16 cellular contexts compared by ENCODE assay signal in genomic region chr1:241918879-241919278, GRCh38. TPM values are rescaled to one million over a fixed set of nuclear protein-coding genes. Genes with fewer than 3 reads are reported as not detected.
DNase-seq lines count a peak whose midpoint lies in the region; ATAC-seq and TF ChIP-seq lines count a peak whose summit lies in the region.
"Had no signal": no experiment of that assay in that cellular context is flagged by ENCODE, and none has a peak within 500 bp of the region (broad histone marks: within the 10 kb centered on the region; RNA-seq: fewer than 3 reads in every experiment).

No MANE protein-coding gene starts in this region.

- no peak overlapping the region for H3K27ac ChIP-seq in foreskin keratinocyte
- H3K27ac ChIP-seq: 22Rv1, KMS-11, upper lobe of right lung had no signal

- H3K36me3 Mint-ChIP-seq in WTC11, result no peaks in the 10 kb centered on the region

- H3K4me1 ChIP-seq in foreskin keratinocyte, result no peaks in the 10 kb centered on the region
- H3K4me1 ChIP-seq: upper lobe of right lung had no signal

- no peak overlapping the region for H3K4me3 Mint-ChIP-seq in WTC11
- H3K4me3 Mint-ChIP-seq: T-helper 1 cell treated with Interleukin-12 subunit alpha and Interleukin-12 subunit beta and Interleukin-4 antibody, amounts not matched to agents 30 μg/mL and 1 μg/mL, for 36 hours had no signal

- H3K27me3 Mint-ChIP-seq in WTC11 (ENCODE audit: low read depth), result no peaks in the 10 kb centered on the region

- H3K4me1 Mint-ChIP-seq in WTC11, result peaks cover 6% of the 10 kb centered on the region

- TF ChIP-seq CTCF in WTC11 (IDR thresholded peaks at IDR 0.05), result no peak
- TF ChIP-seq CTCF in foreskin keratinocyte (conservative IDR thresholded peaks at IDR 0.05), result no peak

- POLR2A ChIA-PET in WTC11 (lab: Charles Lee), result no interaction called here

- no peaks in the 10 kb centered on the region for H3K27me3 ChIP-seq in foreskin keratinocyte
- H3K27me3 ChIP-seq: upper lobe of right lung had no signal

- peaks cover 4% of the 10 kb centered on the region; the same call in 1 of the 2 replicates for H3K9me3 Mint-ChIP-seq in WTC11
- H3K9me3 Mint-ChIP-seq: T-helper 1 cell treated with Interleukin-12 subunit alpha and Interleukin-12 subunit beta and Interleukin-4 antibody, amounts not matched to agents 30 μg/mL and 1 μg/mL, for 36 hours had no signal

- CTCF ChIA-PET in WTC11 (lab: Charles Lee), result no interaction called here

- ATAC-seq in WTC11 (no peak), foreskin keratinocyte (peak; percentile 86), GM19467 (IDR thresholded peaks at IDR 0.05; ENCODE audit: unreplicated experiment) (no peak), HG03342 (IDR thresholded peaks at IDR 0.05; ENCODE audit: unreplicated experiment) (no peak)
- ATAC-seq: upper lobe of right lung had no signal

- H3K27ac Mint-ChIP-seq in WTC11, result no peak overlapping the region
- H3K27ac Mint-ChIP-seq: T-helper 1 cell treated with Interleukin-12 subunit alpha and Interleukin-12 subunit beta and Interleukin-4 antibody, amounts not matched to agents 30 μg/mL and 1 μg/mL, for 36 hours had no signal

- DNase-seq in NOMO-1 treated with DMSO at 0.1 percent for 48 hours (lab: John Stamatoyannopoulos, UW; ENCODE audit: unreplicated experiment) (peak; percentile 12), NOMO-1 treated with dmso at 0.1 percent for 144 hours (lab: John Stamatoyannopoulos, UW; ENCODE audit: unreplicated experiment) (no peak), WTC11 (ENCODE audit: low spot score) (no peak), foreskin keratinocyte (peak in 1 of 2 donors; percentile 41), stromal cell of bone marrow (ENCODE audit: low read depth) (peak; percentile 81), NCI-H187 treated with DMSO at 0.1 percent for 48 hours (lab: John Stamatoyannopoulos, UW) (no peak)
- DNase-seq: anterior cingulate cortex, DND-41, NCI-H526, upper lobe of right lung had no signal

TF ChIP-seq in WTC11, 78 proteins besides CTCF, POLR2A, EP300 and RAD21:
- TF ChIP-seq ZSCAN18 (CRISPR knock-in tag; IDR thresholded peaks at IDR 0.05) (no peak), ZNF219 (CRISPR knock-in tag; IDR thresholded peaks at IDR 0.05; ENCODE audit: borderline replicate concordance) (no peak), ZNF121 (CRISPR knock-in tag; IDR thresholded peaks at IDR 0.05) (peak; percentile 21; the same call in 1 of the 2 replicates), JUN (CRISPR knock-in tag; IDR thresholded peaks at IDR 0.05) (no peak), ZNF423 (CRISPR knock-in tag; IDR thresholded peaks at IDR 0.05) (no peak)
- TF ChIP-seq, protein P1, sequence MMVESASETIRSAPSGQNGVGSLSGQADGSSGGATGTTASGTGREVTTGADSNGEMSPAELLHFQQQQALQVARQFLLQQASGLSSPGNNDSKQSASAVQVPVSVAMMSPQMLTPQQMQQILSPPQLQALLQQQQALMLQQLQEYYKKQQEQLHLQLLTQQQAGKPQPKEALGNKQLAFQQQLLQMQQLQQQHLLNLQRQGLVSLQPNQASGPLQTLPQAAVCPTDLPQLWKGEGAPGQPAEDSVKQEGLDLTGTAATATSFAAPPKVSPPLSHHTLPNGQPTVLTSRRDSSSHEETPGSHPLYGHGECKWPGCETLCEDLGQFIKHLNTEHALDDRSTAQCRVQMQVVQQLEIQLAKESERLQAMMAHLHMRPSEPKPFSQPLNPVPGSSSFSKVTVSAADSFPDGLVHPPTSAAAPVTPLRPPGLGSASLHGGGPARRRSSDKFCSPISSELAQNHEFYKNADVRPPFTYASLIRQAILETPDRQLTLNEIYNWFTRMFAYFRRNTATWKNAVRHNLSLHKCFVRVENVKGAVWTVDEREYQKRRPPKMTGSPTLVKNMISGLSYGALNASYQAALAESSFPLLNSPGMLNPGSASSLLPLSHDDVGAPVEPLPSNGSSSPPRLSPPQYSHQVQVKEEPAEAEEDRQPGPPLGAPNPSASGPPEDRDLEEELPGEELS (CRISPR knock-in tag; IDR thresholded peaks at IDR 0.05), result no peak

RNA-seq across cellular contexts. Expression of gene BECN2, which starts 38.7 kb away (rescaled TPM):
- total RNA-seq in WTC11 (2021), result not detected in 3 replicates
- total RNA-seq in foreskin keratinocyte, result not detected in 2 replicates
- not detected in 2 replicates for polyA plus RNA-seq in foreskin keratinocyte
- total RNA-seq: lower leg skin, upper lobe of right lung had no signal

Comparison
In these comparisons a context has a peak if more than half of its experiments do, and no peak if none do; other contexts are left out.
1. DNase-seq: peak in NOMO-1 treated with DMSO at 0.1 percent for 48 hours (single experiment) and stromal cell of bone marrow (single experiment); none in NOMO-1 treated with dmso at 0.1 percent for 144 hours (single experiment), WTC11 (single experiment) and NCI-H187 treated with DMSO at 0.1 percent for 48 hours (single experiment).